In genomic region chrX:45401923-45402322, GRCh38 we compare ENCODE assay signal across 19 cellular contexts.
DNase-seq lines count a peak whose midpoint lies in the region; ATAC-seq, FAIRE-seq and TF ChIP-seq lines count a peak whose summit lies in the region.
"Had no signal": no experiment of that assay in that cellular context is flagged by ENCODE, and none has a peak within 500 bp of the region (broad histone marks: within the 10 kb centered on the region; RNA-seq: fewer than 3 reads in every experiment).

No MANE protein-coding gene starts in this region.

- H2BK20ac ChIP-seq in H9 (ENCODE audit: low read depth, low read length, poor library complexity, severe bottlenecking) (no peak overlapping the region), H1 (ENCODE audit: low read length) (peak overlapping the region; percentile 90)

- H3K4me2 ChIP-seq in H9 (ENCODE audit: insufficient read depth, insufficient read length, low read length) (no peak overlapping the region), H1 (ENCODE audit: insufficient read depth in 1 of 2, low read depth in 2 of 2, low read length in 2 of 2) (peak overlapping the region in 1 of 2 experiments; percentile 66; a peak in 2 of 4 replicates)

- no peak for ATAC-seq in GM21737 (IDR thresholded peaks at IDR 0.05; ENCODE audit: unreplicated experiment)
- ATAC-seq in omental fat pad (ENCODE audit: low FRiP score) = no peak
- ATAC-seq in gastroesophageal sphincter = no peak
- ATAC-seq: GM12878 had no signal

- TF ChIP-seq CTCF in H9 (conservative IDR thresholded peaks at IDR 0.05) = no peak
- no peak for TF ChIP-seq CTCF in H1 (IDR thresholded peaks at IDR 0.05; ENCODE audit: control extremely low read depth in 1 of 3, insufficient read depth in 1 of 3, low read depth in 1 of 3, low read length in 3 of 3)
- TF ChIP-seq CTCF in nephron (IDR thresholded peaks at IDR 0.05; ENCODE audit: unreplicated experiment in 3 of 3) = no peak
- no peak for TF ChIP-seq CTCF in omental fat pad (IDR thresholded peaks at IDR 0.05)
- TF ChIP-seq CTCF in gastroesophageal sphincter (IDR thresholded peaks at IDR 0.05) = no peak

- no peaks in the 10 kb centered on the region for H3K27me3 Mint-ChIP-seq in H9 (ENCODE audit: low read depth)
- no peaks in the 10 kb centered on the region for H3K27me3 Mint-ChIP-seq in nephron (ENCODE audit: low read depth)
- H3K27me3 Mint-ChIP-seq: CD4-positive, alpha-beta T cell had no signal

- no peak for TF ChIP-seq EP300 in H1 (IDR thresholded peaks at IDR 0.05; ENCODE audit: borderline replicate concordance in 1 of 2, low read depth in 2 of 2, low read length in 2 of 2)
- no peak for TF ChIP-seq EP300 in gastroesophageal sphincter (IDR thresholded peaks at IDR 0.05)

- H3K36me3 ChIP-seq in H1 (ENCODE audit: control insufficient read depth in 2 of 4, insufficient read depth in 4 of 4, low read length in 3 of 4) = no peaks in the 10 kb centered on the region
- no peaks in the 10 kb centered on the region for H3K36me3 ChIP-seq in gastroesophageal sphincter

- H2BK120ac ChIP-seq in H9 (ENCODE audit: low read depth, low read length, poor library complexity, severe bottlenecking) = no peak overlapping the region
- peak overlapping the region; percentile 83 for H2BK120ac ChIP-seq in H1 (replicated peaks; ENCODE audit: low read depth, low read length)

- H3K14ac ChIP-seq in H9 (ENCODE audit: insufficient read depth, low read length) (no peak overlapping the region), H1 (ENCODE audit: insufficient read length) (no peak overlapping the region)

- POLR2A ChIA-PET in H1 (lab: Charles Lee; ENCODE audit: partially characterized antibody) = interaction anchor here (0.6 kb wide), 1 partner anchor 226 kb away, joined by 3 read pairs; no protein-coding TSS in a partner anchor

- H3K36me3 Mint-ChIP-seq in H9 (ENCODE audit: insufficient read depth in 1 of 3, low read depth in 3 of 3) = peaks cover 11 to 19% (median 12%) of the 10 kb centered on the region in 3 experiments
- no peaks in the 10 kb centered on the region for H3K36me3 Mint-ChIP-seq in nephron (ENCODE audit: low read depth)

- H3K9ac ChIP-seq in H9 (ENCODE audit: extremely low read depth, insufficient read length, low read length) (no peak overlapping the region), H1 (replicated peaks in 1 of 4; ENCODE audit: extremely low read depth in 1 of 4, low read depth in 3 of 4, low read length in 3 of 4) (no peak overlapping the region; a peak in 1 of 7 replicates)

- no peak overlapping the region for H2BK5ac ChIP-seq in H9 (ENCODE audit: insufficient read length, low read length)
- peak overlapping the region; percentile 96 for H2BK5ac ChIP-seq in H1 (ENCODE audit: low read depth, low read length)

- H3K23me2 ChIP-seq in H9 (ENCODE audit: insufficient read length, low read depth, low read length, poor library complexity, severe bottlenecking) = no peaks in the 10 kb centered on the region
- H3K23me2 ChIP-seq in H1 (ENCODE audit: low read depth, low read length) = no peaks in the 10 kb centered on the region

- H3K27ac ChIP-seq in H9 (ENCODE audit: insufficient read length, low read depth, low read length) = peak overlapping the region; percentile 35
- H3K27ac ChIP-seq in H1 (ENCODE audit: low read depth, low read length) = peak overlapping the region; percentile 36; the same call in 1 of the 2 replicates
- H3K27ac ChIP-seq in gastroesophageal sphincter = no peak overlapping the region

- no peak overlapping the region for H3K4me3 ChIP-seq in Jurkat, Clone E6-1 (ENCODE audit: low read length)
- H3K4me3 ChIP-seq in H1 (ENCODE audit: extremely low read depth in 1 of 4, insufficient read depth in 2 of 4, low read depth in 3 of 4, low read length in 4 of 4) = peak overlapping the region in 1 of 4 experiments; percentile 8; a peak in 1 of 8 replicates
- no peak overlapping the region for H3K4me3 ChIP-seq in gastroesophageal sphincter
- H3K4me3 ChIP-seq: GM12878 had no signal

- H3K9me3 Mint-ChIP-seq in H9 (peaks cover 75 to 79% of the 10 kb centered on the region in 2 experiments), nephron (peaks cover 21% of the 10 kb centered on the region)

- DNase-seq in H9 = no peak
- DNase-seq in Jurkat, Clone E6-1 (ENCODE audit: low read depth, low spot score) = peak; percentile 1
- DNase-seq in H1 (ENCODE audit: low read depth in 1 of 2, low spot score in 2 of 2) = no peak
- DNase-seq in omental fat pad (ENCODE audit: low spot score) = no peak
- DNase-seq in activated T-cell treated with anti-CD3 and anti-CD28 coated beads for 4 hours = no peak
- DNase-seq: C1 segment of cervical spinal cord; CD4-positive, alpha-beta T cell; DMS79; GOT3; HCEC 1CT; HFFc6; IMR-90 had no signal

- H4K20me1 ChIP-seq in H9 (ENCODE audit: control insufficient read depth, insufficient read depth, insufficient read length) = no peaks in the 10 kb centered on the region
- no peaks in the 10 kb centered on the region for H4K20me1 ChIP-seq in H1 (replicated peaks in 1 of 2; ENCODE audit: control insufficient read depth in 1 of 2, insufficient read depth in 2 of 2, low read length in 2 of 2)

- H2AK5ac ChIP-seq in H9 (ENCODE audit: insufficient read length, low read length) (no peak overlapping the region), H1 (ENCODE audit: low read depth, low read length) (peak overlapping the region; percentile 65; the same call in 1 of the 2 replicates)

- no peak overlapping the region for H4K8ac ChIP-seq in H9 (replicated peaks; ENCODE audit: insufficient read length, low read depth, low read length)
- no peak overlapping the region for H4K8ac ChIP-seq in H1 (ENCODE audit: extremely low read depth, insufficient read depth, low read length)

- no peak overlapping the region for H2BK15ac ChIP-seq in H9 (ENCODE audit: low read depth, low read length)
- no peak overlapping the region for H2BK15ac ChIP-seq in H1 (ENCODE audit: low read length)

- H3K27ac Mint-ChIP-seq in H9 (peak overlapping the region; percentile 87 to 95 (median 87)), nephron (peak overlapping the region in 2 of 3 experiments; percentile 88 to 90)
- H3K27ac Mint-ChIP-seq: B cell; CD4-positive, alpha-beta T cell; HFFc6 had no signal

- FAIRE-seq in H1 (lab: Jason Lieb, UNC) = no peak
- FAIRE-seq: GM12878, GM18507, HTR-8/SVneo had no signal

- no peak overlapping the region for H3T11ph ChIP-seq in H9 (ENCODE audit: low read length)

- H2BK12ac ChIP-seq in H9 (ENCODE audit: insufficient read length, low read depth, low read length) (no peak overlapping the region), H1 (ENCODE audit: low read depth, low read length) (peak overlapping the region; percentile 95)

- no peak overlapping the region; a peak in 1 of 5 replicates for H3K4me3 Mint-ChIP-seq in H9
- no peak overlapping the region for H3K4me3 Mint-ChIP-seq in nephron
- H3K4me3 Mint-ChIP-seq: B cell; CD4-positive, alpha-beta T cell; HFFc6 had no signal

- H3K23ac ChIP-seq in H9 (ENCODE audit: insufficient read length, low read depth, low read length) (no peak overlapping the region), H1 (ENCODE audit: insufficient read length) (no peak overlapping the region)

- H3K79me2 ChIP-seq in H9 (ENCODE audit: insufficient read depth, low read length) = no peaks in the 10 kb centered on the region
- H3K79me2 ChIP-seq in H1 (ENCODE audit: control insufficient read depth in 1 of 2, insufficient read depth in 2 of 2, low read length in 2 of 2) = no peaks in the 10 kb centered on the region

- no peak overlapping the region for H4K5ac ChIP-seq in H9 (ENCODE audit: insufficient read length, low read depth, low read length)
- H4K5ac ChIP-seq in H1 (ENCODE audit: insufficient read length, low read depth, low read length) = peak overlapping the region; percentile 80

- H3K27me3 ChIP-seq in H9 (ENCODE audit: insufficient read depth, low read length) (no peaks in the 10 kb centered on the region), H1 (replicated peaks in 1 of 4; ENCODE audit: control insufficient read depth in 3 of 4, extremely low read depth in 1 of 4, insufficient read depth in 3 of 4, low read length in 3 of 4) (no peaks in the 10 kb centered on the region), gastroesophageal sphincter (no peaks in the 10 kb centered on the region)

- no peaks in the 10 kb centered on the region for H3K79me1 ChIP-seq in H9 (ENCODE audit: insufficient read depth, low read depth, low read length, poor library complexity, severe bottlenecking)
- H3K79me1 ChIP-seq in H1 (ENCODE audit: low read depth, low read length) = no peaks in the 10 kb centered on the region

- H3K56ac ChIP-seq in H9 (ENCODE audit: insufficient read length, low read depth, low read length) (no peak overlapping the region), H1 (replicated peaks; ENCODE audit: insufficient read length, low read depth, low read length) (no peak overlapping the region)

- H2AFZ ChIP-seq in H9 (ENCODE audit: low read length) (no peak overlapping the region), H1 (ENCODE audit: low read length) (no peak overlapping the region)

- no peak overlapping the region for H4K91ac ChIP-seq in H9 (ENCODE audit: insufficient read length, low read depth, low read length)
- peak overlapping the region; percentile 11 for H4K91ac ChIP-seq in H1 (replicated peaks; ENCODE audit: insufficient read length, low read length)

- H3K4me1 Mint-ChIP-seq in H9 (peaks cover 19 to 24% of the 10 kb centered on the region in 2 experiments), nephron (peaks cover 19% of the 10 kb centered on the region)
- H3K4me1 Mint-ChIP-seq: B cell had no signal

- TF ChIP-seq RAD21 in H1 (IDR thresholded peaks at IDR 0.05 in 1 of 2, conservative IDR thresholded peaks at IDR 0.05 in 1 of 2; ENCODE audit: low read depth in 2 of 2, low read length in 2 of 2) = no peak

- no peak for TF ChIP-seq POLR2A in H1 (IDR thresholded peaks at IDR 0.05; ENCODE audit: control extremely low read depth in 1 of 2, low read depth in 2 of 2, low read length in 2 of 2)
- TF ChIP-seq POLR2A in gastroesophageal sphincter (IDR thresholded peaks at IDR 0.05) = no peak

- H3K4me1 ChIP-seq in H9 (ENCODE audit: insufficient read depth, low read length) (peaks cover 4% of the 10 kb centered on the region; the same call in 1 of the 2 replicates), H1 (replicated peaks in 1 of 4; ENCODE audit: control insufficient read depth in 3 of 4, insufficient read depth in 4 of 4, low read length in 3 of 4) (peaks cover 0 to 10% (median 4%) of the 10 kb centered on the region in 4 experiments; a peak in 3 of 7 replicates), gastroesophageal sphincter (no peaks in the 10 kb centered on the region)

- CTCF ChIA-PET in H1 (lab: Charles Lee; ENCODE audit: partially characterized antibody) = no interaction called here

- H3K4ac ChIP-seq in H9 (ENCODE audit: low read depth, low read length) = no peak overlapping the region
- H3K4ac ChIP-seq in H1 (replicated peaks; ENCODE audit: insufficient read length, low read depth, low read length) = no peak overlapping the region

- H3K9me3 ChIP-seq in H9 (ENCODE audit: control insufficient read depth, low read depth, low read length) = no peaks in the 10 kb centered on the region
- H3K9me3 ChIP-seq in H1 (ENCODE audit: insufficient read depth in 2 of 2, low read depth in 1 of 2, low read length in 1 of 2) = no peaks in the 10 kb centered on the region
- no peaks in the 10 kb centered on the region for H3K9me3 ChIP-seq in gastroesophageal sphincter

- H3K18ac ChIP-seq in H9 (ENCODE audit: insufficient read length, low read depth, low read length) (no peak overlapping the region), H1 (ENCODE audit: extremely low read depth, low read length) (peak overlapping the region; percentile 60)

- no CpG with 5 or more reads among the region's 2 CpGs for WGBS in H9 (ENCODE audit: extremely low coverage, insufficient read length, low lambda C conversion rate)
- 88% methylated on average over 2 of the region's 2 CpGs; no CpG with 5 or more reads in 1 of the 2 experiments for WGBS in H1 (ENCODE audit: extremely low coverage in 1 of 2, insufficient coverage in 1 of 2, insufficient read length in 1 of 2, insufficient replicate concordance in 2 of 2, low coverage in 1 of 2, low lambda C conversion rate in 2 of 2, missing lambda C conversion rate in 1 of 2), 2 experiments
- 42 to 61% methylated on average over 2 of the region's 2 CpGs for WGBS in gastroesophageal sphincter (ENCODE audit: low coverage in 1 of 2), 2 donors

Comparison
In these comparisons a context has a peak if more than half of its experiments do, and no peak if none do; other contexts are left out.
1. H3K27ac ChIP-seq: peak in H9 (single experiment) and H1 (single experiment); none in gastroesophageal sphincter (0 of 4).